Comparison of ENCODE assay signal across 34 cellular contexts in genomic region chr2:102237176-102237575, GRCh38. TPM values are rescaled to one million over a fixed set of nuclear protein-coding genes. Genes with fewer than 3 reads are reported as not detected.
"Had no signal": no experiment of that assay in that cellular context is flagged by ENCODE, and none has a peak within 500 bp of the region (broad histone marks: within the 10 kb centered on the region; RNA-seq: fewer than 3 reads in every experiment).

No MANE protein-coding gene starts in this region.

- DNase-seq: activated B cell treated with CpG ODN at 0.5 μM for 24 hours; activated CD4-positive, alpha-beta T cell treated with anti-CD3 and anti-CD28 coated beads for 4 hours; activated CD4-positive, alpha-beta T cell treated with anti-CD3 and anti-CD28 coated beads, Interleukin-2, amount 50 U/mL, for 4 hours; activated CD4-positive, CD25-positive, alpha-beta regulatory T cell treated with anti-CD3 and anti-CD28 coated beads, Interleukin-2, amount 50 U/mL, for 72 hours; activated CD8-positive, alpha-beta T cell treated with anti-CD3 and anti-CD28 coated beads, Interleukin-2, amount 10 ng/mL, durations not matched to agents 7 days and 5 days; activated gamma-delta T cell; activated naive CD4-positive, alpha-beta T cell treated with Interleukin-2 at 50 U/mL for 16 hours; activated naive CD8-positive, alpha-beta T cell treated with anti-CD3 and anti-CD28 coated beads, Interleukin-2, amount 10 ng/mL, durations not matched to agents 7 days and 5 days; activated T-cell treated with anti-CD3 and anti-CD28 coated beads, Interleukin-2, amount 50 U/mL, for 48 hours; amygdala; Karpas-422; KBM-7; NCI-H1105; NCI-H1417 treated with DMSO at 0.1 percent for 48 hours; NCI-H1694; NCI-H2029; NCI-H2171; NCI-H510A; NCI-H526; NCI-H748 treated with DMSO at 0.1 percent for 48 hours; NK-92 treated with Interleukin-12 subunit alpha and Interleukin-12 subunit beta, amount 100 ng/mL, for 24 hours; PC-3; Peyer's patch; SIG-M5; T-cell; T-helper 2 cell; T-helper 9 cell had no signal

- ATAC-seq: activated CD8-positive, alpha-beta T cell treated with anti-CD3 and anti-CD28 coated beads, Interleukin-2, amount 10 ng/mL, durations not matched to agents 7 days and 5 days; PC-3; Right ventricle myocardium inferior; SK-N-SH treated with all-trans-retinoic acid at 6 μM for 48 hours; T-cell had no signal

- H3K27me3 Mint-ChIP-seq: activated naive CD4-positive, alpha-beta T cell treated with anti-CD3 and anti-CD28 coated beads, Interleukin-2, amount 50 U/mL, for 24 hours; activated naive CD8-positive, alpha-beta T cell treated with anti-CD3 and anti-CD28 coated beads, Interleukin-2, amount 10 ng/mL, durations not matched to agents 7 days and 5 days had no signal

- H3K4me3 Mint-ChIP-seq: activated B cell treated with CpG ODN at 0.5 μM for 24 hours; activated CD8-positive, alpha-beta T cell treated with anti-CD3 and anti-CD28 coated beads, Interleukin-2, amount 10 ng/mL, durations not matched to agents 7 days and 5 days; activated naive CD4-positive, alpha-beta T cell treated with anti-CD3 and anti-CD28 coated beads, Interleukin-2, amount 50 U/mL, for 24 hours; activated naive CD8-positive, alpha-beta T cell treated with anti-CD3 and anti-CD28 coated beads, Interleukin-2, amount 10 ng/mL, durations not matched to agents 7 days and 5 days; T-cell had no signal

- H3K9me3 Mint-ChIP-seq: activated B cell treated with CpG ODN at 0.5 μM for 24 hours; activated naive CD4-positive, alpha-beta T cell treated with anti-CD3 and anti-CD28 coated beads, Interleukin-2, amount 50 U/mL, for 24 hours; T-cell had no signal

- H3K36me3 Mint-ChIP-seq: activated naive CD4-positive, alpha-beta T cell treated with anti-CD3 and anti-CD28 coated beads, Interleukin-2, amount 50 U/mL, for 24 hours; T-cell had no signal

- H3K27ac Mint-ChIP-seq: activated B cell treated with CpG ODN at 0.5 μM for 24 hours; activated CD8-positive, alpha-beta T cell treated with anti-CD3 and anti-CD28 coated beads, Interleukin-2, amount 10 ng/mL, durations not matched to agents 7 days and 5 days; activated naive CD8-positive, alpha-beta T cell treated with anti-CD3 and anti-CD28 coated beads, Interleukin-2, amount 10 ng/mL, durations not matched to agents 7 days and 5 days had no signal

RNA-seq across cellular contexts. Expression of gene IL1RL2, which starts 50.4 kb away (rescaled TPM):
- total RNA-seq: activated B cell treated with CpG ODN at 0.5 μM for 24 hours; activated CD8-positive, alpha-beta T cell treated with anti-CD3 and anti-CD28 coated beads, Interleukin-2, amount 10 ng/mL, durations not matched to agents 7 days and 5 days; activated naive CD8-positive, alpha-beta T cell treated with anti-CD3 and anti-CD28 coated beads, Interleukin-2, amount 10 ng/mL, durations not matched to agents 7 days and 5 days; ascending aorta; cardiac muscle cell; MCF 10A; Right ventricle myocardium inferior; SK-MEL-5; T-cell had no signal
